ENCODE assay signal across 17 cellular contexts in the genomic region with DNA sequence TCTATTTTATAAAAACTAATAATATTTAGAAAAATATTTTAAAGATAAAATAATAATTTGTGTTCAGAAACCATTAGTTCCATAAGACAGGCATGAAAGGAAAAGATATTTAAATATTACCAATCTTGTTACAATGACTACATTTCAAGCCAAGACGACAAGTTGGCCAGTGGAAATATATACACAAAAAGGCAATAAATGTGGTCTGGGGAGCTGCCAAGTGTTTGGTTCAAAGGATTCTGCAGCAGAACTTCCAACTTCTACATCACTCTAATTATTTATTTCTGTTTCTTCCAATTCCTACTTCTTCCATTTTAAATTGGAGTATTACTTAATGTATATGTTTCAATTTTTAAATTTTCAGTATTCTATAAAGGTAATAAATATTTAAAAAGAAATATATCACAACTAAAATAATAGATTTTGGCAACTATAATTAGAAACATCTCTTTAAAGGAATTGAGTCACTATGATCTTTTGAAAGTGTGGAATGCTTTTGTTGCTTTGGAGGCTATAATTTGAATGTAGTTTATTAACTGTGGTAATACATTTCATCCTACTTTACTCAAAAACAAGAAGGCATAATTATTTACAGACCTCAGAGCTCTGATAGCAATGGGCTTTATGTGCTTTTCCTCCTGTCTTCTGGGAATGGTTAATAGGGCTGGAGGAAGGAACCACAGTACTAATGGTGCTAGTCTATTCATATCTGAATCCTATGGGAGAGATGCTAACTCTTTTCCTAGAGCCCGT.
DNase-seq lines count a peak whose midpoint lies in the region; ATAC-seq, FAIRE-seq and TF ChIP-seq lines count a peak whose summit lies in the region.
"Had no signal": no experiment of that assay in that cellular context is flagged by ENCODE, and none has a peak within 500 bp of the region (broad histone marks: within the 10 kb centered on the region; RNA-seq: fewer than 3 reads in every experiment).

No MANE protein-coding gene starts in this region.

- H3K27ac ChIP-seq in A673 (ENCODE audit: low read depth, low read length, poor library complexity, severe bottlenecking) (no peak overlapping the region), HEK293 (ENCODE audit: extremely low read depth, low read depth, low read length) (no peak overlapping the region), VCaP (peak overlapping the region; percentile 50; the same call in 1 of the 2 replicates), caudate nucleus (ENCODE audit: low read depth, low read length) (no peak overlapping the region)
- H3K27ac ChIP-seq: gastroesophageal sphincter, parathyroid adenoma, testis had no signal

- ATAC-seq in HG02852 (IDR thresholded peaks at IDR 0.05; ENCODE audit: unreplicated experiment), result no peak
- ATAC-seq: gastroesophageal sphincter, K562 had no signal

- H3K9me3 ChIP-seq in A673 (ENCODE audit: low read depth, low read length, poor library complexity, severe bottlenecking) (no peaks in the 10 kb centered on the region), HEK293 (ENCODE audit: control insufficient read depth, insufficient read depth, low read depth, low read length) (no peaks in the 10 kb centered on the region)
- H3K9me3 ChIP-seq: gastroesophageal sphincter, testis had no signal

- TF ChIP-seq CTCF in A673 (conservative IDR thresholded peaks at IDR 0.05; ENCODE audit: low read depth, low read length) (no peak), HEK293 (tag by site-specific recombination; IDR thresholded peaks at IDR 0.05) (no peak), VCaP (conservative IDR thresholded peaks at IDR 0.05) (no peak)

- peak; percentile 23 for FAIRE-seq in frontal cortex (lab: Jason Lieb, UNC)
- FAIRE-seq: K562 had no signal

- H3K36me3 ChIP-seq in A673 (ENCODE audit: insufficient read depth, low read length, poor library complexity, severe bottlenecking) (no peaks in the 10 kb centered on the region), HEK293 (ENCODE audit: control insufficient read depth in 2 of 2, insufficient read depth in 1 of 2, low read length in 2 of 2) (peaks cover 0 to 10% of the 10 kb centered on the region in 2 experiments; a peak in 1 of 3 replicates)

- no TSS peak for BruUV-seq in A673 (replicated peaks; lab: Mats Ljungman, UMichigan)

- H3K36me3 Mint-ChIP-seq in activated T-cell treated with anti-CD3 and anti-CD28 coated beads, Interleukin-2, amount 50 U/mL, for 24 hours (ENCODE audit: low read depth), result peaks cover 24% of the 10 kb centered on the region

- no peaks in the 10 kb centered on the region for H3K9me3 Mint-ChIP-seq in activated T-cell treated with anti-CD3 and anti-CD28 coated beads, Interleukin-2, amount 50 U/mL, for 24 hours
- H3K9me3 Mint-ChIP-seq: activated naive CD4-positive, alpha-beta T cell treated with anti-CD3 and anti-CD28 coated beads, Interleukin-2, amount 50 U/mL, for 24 hours; dendritic cell treated with granulocyte-macrophage colony-stimulating factor and Interleukin-4, amounts not matched to agents 40 ng/mL and 50 ng/mL, for 4 days had no signal

- H3K4me1 ChIP-seq in A673 (ENCODE audit: insufficient read depth, low read length, poor library complexity, severe bottlenecking), result no peaks in the 10 kb centered on the region
- H3K4me1 ChIP-seq in HEK293 (ENCODE audit: control insufficient read depth, insufficient read depth, low read length), result no peaks in the 10 kb centered on the region
- H3K4me1 ChIP-seq: testis had no signal

- intact Hi-C loops in A673 (cut with micrococcal nuclease; ENCODE audit: unreplicated experiment), result no loop called here

- POLR2A ChIA-PET in A673 (lab: Charles Lee; ENCODE audit: low non-redundant PET), result no interaction called here
- POLR2A ChIA-PET in HEK293 (lab: Yijun Ruan, JAX), result no interaction called here

- H3K4me1 Mint-ChIP-seq in activated T-cell treated with anti-CD3 and anti-CD28 coated beads, Interleukin-2, amount 50 U/mL, for 24 hours (ENCODE audit: low read depth), result peaks cover 12% of the 10 kb centered on the region

- H3K4me3 ChIP-seq in A673 (ENCODE audit: low read depth, low read length, poor library complexity, severe bottlenecking), result no peak overlapping the region
- no peak overlapping the region for H3K4me3 ChIP-seq in HEK293 (ENCODE audit: low read depth, low read length)
- H3K4me3 ChIP-seq: gastroesophageal sphincter, K562, testis had no signal

- DNase-seq in A673 (ENCODE audit: low spot score) (peak; percentile 4), frontal cortex (ENCODE audit: low spot score in 2 of 2) (no peak), caudate nucleus (lab: John Stamatoyannopoulos, UW) (no peak)
- no peak for DNase-seq in activated T-cell treated with anti-CD3 and anti-CD28 coated beads, Interleukin-2, amount 50 U/mL, for 24 hours
- no peak for DNase-seq in activated T-cell treated with anti-CD3 and anti-CD28 coated beads, Interleukin-2, amount 50 U/mL, for 1 hour
- DNase-seq: NCI-H187 treated with DMSO at 0.1 percent for 48 hours, NCI-H774, SHP77, testis had no signal

- no peak overlapping the region for H3K27ac Mint-ChIP-seq in activated T-cell treated with anti-CD3 and anti-CD28 coated beads, Interleukin-2, amount 50 U/mL, for 24 hours
- H3K27ac Mint-ChIP-seq: activated naive CD4-positive, alpha-beta T cell treated with anti-CD3 and anti-CD28 coated beads, Interleukin-2, amount 50 U/mL, for 24 hours; dendritic cell treated with granulocyte-macrophage colony-stimulating factor and Interleukin-4, amounts not matched to agents 40 ng/mL and 50 ng/mL, for 4 days had no signal

- H3K4me3 Mint-ChIP-seq in activated T-cell treated with anti-CD3 and anti-CD28 coated beads, Interleukin-2, amount 50 U/mL, for 24 hours, result no peak overlapping the region
- H3K4me3 Mint-ChIP-seq: activated naive CD4-positive, alpha-beta T cell treated with anti-CD3 and anti-CD28 coated beads, Interleukin-2, amount 50 U/mL, for 24 hours; dendritic cell treated with granulocyte-macrophage colony-stimulating factor and Interleukin-4, amounts not matched to agents 40 ng/mL and 50 ng/mL, for 4 days had no signal

- CTCF ChIA-PET in A673 (lab: Charles Lee), result no interaction called here
- CTCF ChIA-PET in HEK293 (lab: Yijun Ruan, JAX), result interaction anchor here (0.6 kb wide), 1 partner anchor 198 kb away, joined by 3 read pairs; no protein-coding TSS in a partner anchor

- H3K27me3 ChIP-seq in A673 (replicated peaks; ENCODE audit: insufficient read depth, low read depth, low read length, poor library complexity), result no peaks in the 10 kb centered on the region
- H3K27me3 ChIP-seq: gastroesophageal sphincter, testis had no signal

- no peaks in the 10 kb centered on the region for H3K27me3 Mint-ChIP-seq in activated T-cell treated with anti-CD3 and anti-CD28 coated beads, Interleukin-2, amount 50 U/mL, for 24 hours
- H3K27me3 Mint-ChIP-seq: activated naive CD4-positive, alpha-beta T cell treated with anti-CD3 and anti-CD28 coated beads, Interleukin-2, amount 50 U/mL, for 24 hours; dendritic cell treated with granulocyte-macrophage colony-stimulating factor and Interleukin-4, amounts not matched to agents 40 ng/mL and 50 ng/mL, for 4 days had no signal

TF ChIP-seq in HEK293, 187 proteins besides CTCF, POLR2A, EP300 and RAD21 (continues in another document):
- TF ChIP-seq, protein P1, sequence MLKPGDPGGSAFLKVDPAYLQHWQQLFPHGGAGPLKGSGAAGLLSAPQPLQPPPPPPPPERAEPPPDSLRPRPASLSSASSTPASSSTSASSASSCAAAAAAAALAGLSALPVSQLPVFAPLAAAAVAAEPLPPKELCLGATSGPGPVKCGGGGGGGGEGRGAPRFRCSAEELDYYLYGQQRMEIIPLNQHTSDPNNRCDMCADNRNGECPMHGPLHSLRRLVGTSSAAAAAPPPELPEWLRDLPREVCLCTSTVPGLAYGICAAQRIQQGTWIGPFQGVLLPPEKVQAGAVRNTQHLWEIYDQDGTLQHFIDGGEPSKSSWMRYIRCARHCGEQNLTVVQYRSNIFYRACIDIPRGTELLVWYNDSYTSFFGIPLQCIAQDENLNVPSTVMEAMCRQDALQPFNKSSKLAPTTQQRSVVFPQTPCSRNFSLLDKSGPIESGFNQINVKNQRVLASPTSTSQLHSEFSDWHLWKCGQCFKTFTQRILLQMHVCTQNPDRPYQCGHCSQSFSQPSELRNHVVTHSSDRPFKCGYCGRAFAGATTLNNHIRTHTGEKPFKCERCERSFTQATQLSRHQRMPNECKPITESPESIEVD (tag by site-specific recombination; IDR thresholded peaks at IDR 0.05), result peak; percentile 30; the same call in 1 of the 2 replicates
- TF ChIP-seq SP7 (tag by site-specific recombination; IDR thresholded peaks at IDR 0.05) (peak; percentile 58), FEZF1 (tag by site-specific recombination; IDR thresholded peaks at IDR 0.05) (peak; percentile 71), ZNF274 (IDR thresholded peaks at IDR 0.05; ENCODE audit: low read length) (no peak), ZNF274 (tag by site-specific recombination; IDR thresholded peaks at IDR 0.05; ENCODE audit: borderline replicate concordance) (no peak)
